Comparison of ENCODE assay signal across 1 cellular context in genomic region chr16:30377812-30378235, GRCh38.
TF ChIP-seq lines count a peak whose summit lies in the region.

No MANE protein-coding gene starts in this region.

TF ChIP-seq in GM12878, 131 proteins besides CTCF, POLR2A, EP300 and RAD21 (continued from another document):
- TF ChIP-seq IRF5 (IDR thresholded peaks at IDR 0.05; ENCODE audit: borderline replicate concordance) (no peak), HDAC2 (IDR thresholded peaks at IDR 0.05) (no peak), SMAD1 (IDR thresholded peaks at IDR 0.05; ENCODE audit: low read depth, partially characterized antibody) (no peak), YY1 (IDR thresholded peaks at IDR 0.05; ENCODE audit: low read depth, low read length) (no peak), PKNOX1 (IDR thresholded peaks at IDR 0.05) (peak; percentile 49; the same call in 1 of the 2 replicates), ZNF687 (IDR thresholded peaks at IDR 0.05) (peak; percentile 99), E2F4 (IDR thresholded peaks at IDR 0.05; ENCODE audit: low read depth, low read length) (no peak), CREM (IDR thresholded peaks at IDR 0.05; ENCODE audit: low read depth) (peak; percentile 93), EGR1 (IDR thresholded peaks at IDR 0.05; ENCODE audit: borderline replicate concordance in 1 of 2, low read depth in 2 of 2, low read length in 2 of 2) (peak in 1 of 2 experiments; percentile 91; a peak in 1 of 3 replicates), ZNF622 (IDR thresholded peaks at IDR 0.05) (no peak), SMAD5 (IDR thresholded peaks at IDR 0.05; ENCODE audit: low read depth) (peak; percentile 21; the same call in 1 of the 2 replicates), EZH2 (IDR thresholded peaks at IDR 0.05; ENCODE audit: borderline replicate concordance, control insufficient read depth, low read depth, low read length) (no peak), STAT1 (conservative IDR thresholded peaks at IDR 0.05) (no peak), PRDM15 (CRISPR knock-in tag; IDR thresholded peaks at IDR 0.05) (no peak), HSF1 (IDR thresholded peaks at IDR 0.05; ENCODE audit: low read depth, low read length) (no peak), CUX1 (IDR thresholded peaks at IDR 0.05; ENCODE audit: insufficient replicate concordance, low read depth, low read length) (no peak), BCL11A (IDR thresholded peaks at IDR 0.05; ENCODE audit: low read depth, low read length) (no peak)
